ENCODE assay signal across 12 cellular contexts in genomic region chr6:112223070-112223861, GRCh38. TPM values are rescaled to one million over a fixed set of nuclear protein-coding genes. Genes with fewer than 3 reads are reported as not detected.
DNase-seq lines count a peak whose midpoint lies in the region; ATAC-seq and TF ChIP-seq lines count a peak whose summit lies in the region.
"Had no signal": no experiment of that assay in that cellular context is flagged by ENCODE, and none has a peak within 500 bp of the region (broad histone marks: within the 10 kb centered on the region; RNA-seq: fewer than 3 reads in every experiment).

No MANE protein-coding gene starts in this region.

- H3K79me2 ChIP-seq in PC-3 (ENCODE audit: low read length) = no peaks in the 10 kb centered on the region

- no peak overlapping the region for H3K27ac Mint-ChIP-seq in T-cell
- H3K27ac Mint-ChIP-seq: activated naive CD8-positive, alpha-beta T cell had no signal

- H3K4me1 Mint-ChIP-seq in T-cell = no peaks in the 10 kb centered on the region

- no peaks in the 10 kb centered on the region for H3K36me3 ChIP-seq in PC-3 (ENCODE audit: low read depth, low read length)
- H3K36me3 ChIP-seq in esophagus squamous epithelium = no peaks in the 10 kb centered on the region
- no peaks in the 10 kb centered on the region for H3K36me3 ChIP-seq in muscle layer of colon (ENCODE audit: insufficient read depth, low read length)
- no peaks in the 10 kb centered on the region for H3K36me3 ChIP-seq in upper lobe of right lung

- CTCF ChIA-PET in PC-3 (lab: Charles Lee) = no interaction called here
- CTCF ChIA-PET in T-cell (lab: Charles Lee) = interaction anchor here in 1 of 2 donors (0.7 kb wide), 1 partner anchor 43 kb away, joined by 3 read pairs; no protein-coding TSS in a partner anchor

- no peaks in the 10 kb centered on the region for H3K9me3 Mint-ChIP-seq in T-cell
- H3K9me3 Mint-ChIP-seq: nephron progenitor cell had no signal

- no peak for TF ChIP-seq CTCF in PC-3 (conservative IDR thresholded peaks at IDR 0.05; ENCODE audit: low read depth, low read length)
- TF ChIP-seq CTCF in esophagus squamous epithelium (IDR thresholded peaks at IDR 0.05) = no peak
- no peak for TF ChIP-seq CTCF in upper lobe of right lung (IDR thresholded peaks at IDR 0.05)

- no peaks in the 10 kb centered on the region for H3F3A ChIP-seq in PC-3 (ENCODE audit: low read length, unreplicated experiment)

- no peak for TF ChIP-seq POLR2A in esophagus squamous epithelium (IDR thresholded peaks at IDR 0.05)

- no peak overlapping the region for H3K4me3 Mint-ChIP-seq in T-cell
- H3K4me3 Mint-ChIP-seq: activated naive CD8-positive, alpha-beta T cell; nephron progenitor cell had no signal

- H4K20me1 ChIP-seq in PC-3 (ENCODE audit: low read length) = no peaks in the 10 kb centered on the region

- H2AFZ ChIP-seq in PC-3 (ENCODE audit: low read length) = no peak overlapping the region

- no peaks in the 10 kb centered on the region for H3K27me3 ChIP-seq in PC-3 (ENCODE audit: low read length)
- no peaks in the 10 kb centered on the region for H3K27me3 ChIP-seq in esophagus squamous epithelium
- H3K27me3 ChIP-seq in muscle layer of colon (ENCODE audit: control insufficient read depth in 1 of 2, insufficient read depth in 2 of 2, low read length in 2 of 2) = no peaks in the 10 kb centered on the region
- no peaks in the 10 kb centered on the region for H3K27me3 ChIP-seq in upper lobe of right lung

- POLR2A ChIA-PET in PC-3 (lab: Charles Lee; ENCODE audit: unreplicated experiment) = no interaction called here
- POLR2A ChIA-PET in T-cell (lab: Charles Lee) = no interaction called here

- BruUV-seq in PC-3 (replicated peaks; lab: Mats Ljungman, UMichigan) = no TSS peak

- peaks cover 6 to 9% of the 10 kb centered on the region in 2 donors for H3K27me3 Mint-ChIP-seq in T-cell
- H3K27me3 Mint-ChIP-seq: activated naive CD8-positive, alpha-beta T cell had no signal

- intact Hi-C loops in PC-3 (cut with micrococcal nuclease) = no loop called here
- intact Hi-C loops in esophagus squamous epithelium (cut with DNase I) = no loop called here
- intact Hi-C loops in upper lobe of right lung (cut with DNase I) = no loop called here

- no peaks in the 10 kb centered on the region for H3K36me3 Mint-ChIP-seq in T-cell
- H3K36me3 Mint-ChIP-seq: activated naive CD8-positive, alpha-beta T cell had no signal

- no peak overlapping the region for H3K4me3 ChIP-seq in PC-3 (ENCODE audit: low read length)
- H3K4me3 ChIP-seq in esophagus squamous epithelium = no peak overlapping the region
- no peak overlapping the region for H3K4me3 ChIP-seq in muscle layer of colon (ENCODE audit: low read depth in 1 of 2, low read length in 2 of 2)
- H3K4me3 ChIP-seq in upper lobe of right lung = no peak overlapping the region

- no peaks in the 10 kb centered on the region for H3K9me3 ChIP-seq in PC-3 (ENCODE audit: low read length)
- H3K9me3 ChIP-seq in esophagus squamous epithelium = no peaks in the 10 kb centered on the region
- H3K9me3 ChIP-seq in muscle layer of colon (ENCODE audit: low read length) = no peaks in the 10 kb centered on the region
- no peaks in the 10 kb centered on the region for H3K9me3 ChIP-seq in upper lobe of right lung

- 38 to 48% methylated on average over 3 of the region's 3 CpGs for whole genome bisulfite sequencing in esophagus squamous epithelium, 2 donors

- H3K4me2 ChIP-seq in PC-3 (ENCODE audit: low read length) = no peak overlapping the region

- peaks cover 10% of the 10 kb centered on the region for H3K4me1 ChIP-seq in PC-3 (ENCODE audit: insufficient read depth, low read length)
- peaks cover 0 to 71% (median 40%) of the 10 kb centered on the region in 3 donors for H3K4me1 ChIP-seq in esophagus squamous epithelium
- peaks cover 81% of the 10 kb centered on the region for H3K4me1 ChIP-seq in muscle layer of colon (ENCODE audit: insufficient read depth, low read length)
- H3K4me1 ChIP-seq in upper lobe of right lung = peaks cover 37% of the 10 kb centered on the region

- H3K9me2 ChIP-seq in PC-3 (replicated peaks; ENCODE audit: low read length) = no peaks in the 10 kb centered on the region

- H3K27ac ChIP-seq in PC-3 (ENCODE audit: low read length) (no peak overlapping the region), esophagus squamous epithelium (peak overlapping the region; percentile 48 to 87 (median 80)), muscle layer of colon (ENCODE audit: low read depth, low read length) (peak overlapping the region; percentile 96), upper lobe of right lung (peak overlapping the region; percentile 63)

- H3K9ac ChIP-seq in PC-3 (ENCODE audit: low read length) = no peak overlapping the region
- H3K9ac ChIP-seq in muscle layer of colon (ENCODE audit: low read length) = peak overlapping the region; percentile 26

- DNase-seq in PC-3 (peak; percentile 26), esophagus squamous epithelium (lab: John Stamatoyannopoulos, UW) (no peak), upper lobe of right lung (no peak), T-cell (no peak), cerebellum (ENCODE audit: low spot score) (no peak)
- DNase-seq: activated CD4-positive, alpha-beta T cell treated with anti-CD3 and anti-CD28 coated beads for 1 hour; NCI-H2081 treated with DMSO at 0.1 percent for 48 hours; nephron progenitor cell had no signal

- ATAC-seq in PC-3 (no peak), upper lobe of right lung (peak; percentile 52), HG03175 (IDR thresholded peaks at IDR 0.05; ENCODE audit: unreplicated experiment) (no peak), T-cell (replicated peaks in 1 of 4) (no peak)
- ATAC-seq: Panc1 had no signal

RNA-seq across cellular contexts. Expression of gene LAMA4, which starts 31.1 kb away (rescaled TPM):
- total RNA-seq in PC-3 (2014; rRNA removed) (9.4 and 18.3 TPM in 2 replicates), esophagus squamous epithelium (100 to 1,000 TPM in 1 of 4 donors, 10 to 100 TPM in 1, 1 to 10 TPM in 2; 8.1 to 116 (median 19.0) TPM), upper lobe of right lung (134 TPM), T-cell (under 1 TPM in 3 of 5 donors, not detected in 2; 0.25 to 0.85 (median 0.56) TPM), cerebellum (65.4 TPM)
